In genomic region chr11:65422104-65422632, GRCh38 we compare ENCODE assay signal across 1 cellular context.
TF ChIP-seq lines count a peak whose summit lies in the region.

No MANE protein-coding gene starts in this region.

TF ChIP-seq in K562, 482 proteins besides CTCF, POLR2A, EP300 and RAD21 (continued from another document):
- TF ChIP-seq POLR3G (IDR thresholded peaks at IDR 0.05; ENCODE audit: extremely low read depth, insufficient read length, insufficient replicate concordance) (no peak), ETV1 (tag; conservative IDR thresholded peaks at IDR 0.05; ENCODE audit: low read depth) (peak; percentile 21; the same call in 1 of the 2 replicates), RFX7 (CRISPR knock-in tag; IDR thresholded peaks at IDR 0.05) (no peak), ZNF764 (CRISPR knock-in tag; IDR thresholded peaks at IDR 0.05; ENCODE audit: low read depth) (no peak), MLX (CRISPR knock-in tag; conservative IDR thresholded peaks at IDR 0.05) (peak in 1 of 2 experiments; percentile 50; a peak in 2 of 4 replicates), LEF1 (IDR thresholded peaks at IDR 0.05) (no peak; the same call in 1 of the 2 replicates), ZNF76 (CRISPR knock-in tag; IDR thresholded peaks at IDR 0.05; ENCODE audit: borderline replicate concordance) (0 out of 2 replicates have a peak, but pooled peaks have one; percentile 58), NFIX (CRISPR knock-in tag; IDR thresholded peaks at IDR 0.05; ENCODE audit: low read depth) (no peak), KAT2B (IDR thresholded peaks at IDR 0.05; ENCODE audit: low read depth, low read length) (no peak), ZNF274 (IDR thresholded peaks at IDR 0.05; ENCODE audit: borderline replicate concordance, low read depth, low read length) (no peak), RBFOX2 (IDR thresholded peaks at IDR 0.05; ENCODE audit: low read depth, low read length) (no peak), RERE (CRISPR knock-in tag; IDR thresholded peaks at IDR 0.05; ENCODE audit: borderline replicate concordance) (no peak), DNMT1 (IDR thresholded peaks at IDR 0.05) (no peak), ETS2 (tag; IDR thresholded peaks at IDR 0.05; ENCODE audit: borderline replicate concordance, poor library complexity, severe bottlenecking) (no peak), FIP1L1 (IDR thresholded peaks at IDR 0.05; ENCODE audit: low read depth, low read length, poor library complexity, severe bottlenecking) (peak; percentile 17), TAF9B (IDR thresholded peaks at IDR 0.05; ENCODE audit: partially characterized antibody) (no peak), SRSF9 (IDR thresholded peaks at IDR 0.05; ENCODE audit: borderline replicate concordance, low read depth, low read length) (no peak), PYGO2 (tag; IDR thresholded peaks at IDR 0.05) (no peak), GTF2A2 (tag; IDR thresholded peaks at IDR 0.05) (no peak), NEUROD1 (IDR thresholded peaks at IDR 0.05; ENCODE audit: borderline replicate concordance, low read depth, low read length, partially characterized antibody) (peak; percentile 82), MITF (IDR thresholded peaks at IDR 0.05) (peak; percentile 100), SREBF1 (IDR thresholded peaks at IDR 0.05; ENCODE audit: borderline replicate concordance, low read depth, low read length) (0 out of 2 replicates have a peak, but pooled peaks have one; percentile 73), FOXK2 (conservative IDR thresholded peaks at IDR 0.05 in 1 of 2, IDR thresholded peaks at IDR 0.05 in 1 of 2; ENCODE audit: low read depth in 2 of 2) (peak in 1 of 2 experiments; percentile 60; a peak in 3 of 4 replicates), U2AF1 (optimal IDR thresholded peaks at IDR 0.05; ENCODE audit: low read depth, low read length) (peak; percentile 64), E2F1 (CRISPR knock-in tag; IDR thresholded peaks at IDR 0.05) (peak; percentile 44; the same call in 1 of the 2 replicates), NFRKB (IDR thresholded peaks at IDR 0.05; ENCODE audit: low read depth) (peak; percentile 19; the same call in 1 of the 2 replicates), ELK1 (CRISPR knock-in tag; IDR thresholded peaks at IDR 0.05) (no peak), ERF (CRISPR knock-in tag; IDR thresholded peaks at IDR 0.05) (peak; percentile 92), ZNF717 (CRISPR knock-in tag; IDR thresholded peaks at IDR 0.05) (no peak), ARID1B (IDR thresholded peaks at IDR 0.05) (peak; percentile 64), TEAD1 (CRISPR knock-in tag; IDR thresholded peaks at IDR 0.05) (peak; percentile 87 to 91), BRD4 (IDR thresholded peaks at IDR 0.05) (peak; percentile 90), ZNF707 (CRISPR knock-in tag; conservative IDR thresholded peaks at IDR 0.05) (0 out of 2 replicates have a peak, but pooled peaks have one; percentile 50), ZNF280A (IDR thresholded peaks at IDR 0.05; ENCODE audit: low read depth, partially characterized antibody) (no peak), ZNF12 (CRISPR knock-in tag; IDR thresholded peaks at IDR 0.05) (no peak), ZNF695 (CRISPR knock-in tag; IDR thresholded peaks at IDR 0.05) (no peak), CREB1 (IDR thresholded peaks at IDR 0.05) (peak; percentile 87), CREB1 (CRISPR knock-in tag; IDR thresholded peaks at IDR 0.05) (peak; percentile 92), IRF2 (CRISPR knock-in tag; IDR thresholded peaks at IDR 0.05) (no peak), ZNF77 (CRISPR knock-in tag; IDR thresholded peaks at IDR 0.05) (no peak), ZNF239 (CRISPR knock-in tag; IDR thresholded peaks at IDR 0.05) (peak; percentile 38; the same call in 1 of the 2 replicates), PTTG1 (tag; IDR thresholded peaks at IDR 0.05; ENCODE audit: low read depth) (no peak), XRCC4 (IDR thresholded peaks at IDR 0.05; ENCODE audit: extremely low read depth, insufficient read depth, insufficient read length) (no peak)
- TF ChIP-seq, protein P1, sequence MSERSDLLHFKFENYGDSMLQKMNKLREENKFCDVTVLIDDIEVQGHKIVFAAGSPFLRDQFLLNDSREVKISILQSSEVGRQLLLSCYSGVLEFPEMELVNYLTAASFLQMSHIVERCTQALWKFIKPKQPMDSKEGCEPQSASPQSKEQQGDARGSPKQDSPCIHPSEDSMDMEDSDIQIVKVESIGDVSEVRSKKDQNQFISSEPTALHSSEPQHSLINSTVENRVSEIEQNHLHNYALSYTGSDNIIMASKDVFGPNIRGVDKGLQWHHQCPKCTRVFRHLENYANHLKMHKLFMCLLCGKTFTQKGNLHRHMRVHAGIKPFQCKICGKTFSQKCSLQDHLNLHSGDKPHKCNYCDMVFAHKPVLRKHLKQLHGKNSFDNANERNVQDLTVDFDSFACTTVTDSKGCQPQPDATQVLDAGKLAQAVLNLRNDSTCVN (CRISPR knock-in tag; IDR thresholded peaks at IDR 0.05) = 0 out of 2 replicates have a peak, but pooled peaks have one; percentile 69
- TF ChIP-seq, protein P2, sequence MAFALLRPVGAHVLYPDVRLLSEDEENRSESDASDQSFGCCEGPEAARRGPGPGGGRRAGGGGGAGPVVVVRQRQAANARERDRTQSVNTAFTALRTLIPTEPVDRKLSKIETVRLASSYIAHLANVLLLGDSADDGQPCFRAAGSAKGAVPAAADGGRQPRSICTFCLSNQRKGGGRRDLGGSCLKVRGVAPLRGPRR (CRISPR knock-in tag; IDR thresholded peaks at IDR 0.05) = peak; percentile 75; the same call in 1 of the 2 replicates
- TF ChIP-seq, protein P3, sequence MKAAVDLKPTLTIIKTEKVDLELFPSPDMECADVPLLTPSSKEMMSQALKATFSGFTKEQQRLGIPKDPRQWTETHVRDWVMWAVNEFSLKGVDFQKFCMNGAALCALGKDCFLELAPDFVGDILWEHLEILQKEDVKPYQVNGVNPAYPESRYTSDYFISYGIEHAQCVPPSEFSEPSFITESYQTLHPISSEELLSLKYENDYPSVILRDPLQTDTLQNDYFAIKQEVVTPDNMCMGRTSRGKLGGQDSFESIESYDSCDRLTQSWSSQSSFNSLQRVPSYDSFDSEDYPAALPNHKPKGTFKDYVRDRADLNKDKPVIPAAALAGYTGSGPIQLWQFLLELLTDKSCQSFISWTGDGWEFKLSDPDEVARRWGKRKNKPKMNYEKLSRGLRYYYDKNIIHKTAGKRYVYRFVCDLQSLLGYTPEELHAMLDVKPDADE (conservative IDR thresholded peaks at IDR 0.05; ENCODE audit: control insufficient read depth, low read depth, low read length) = peak; percentile 59; the same call in 1 of the 2 replicates
- TF ChIP-seq, protein P4, sequence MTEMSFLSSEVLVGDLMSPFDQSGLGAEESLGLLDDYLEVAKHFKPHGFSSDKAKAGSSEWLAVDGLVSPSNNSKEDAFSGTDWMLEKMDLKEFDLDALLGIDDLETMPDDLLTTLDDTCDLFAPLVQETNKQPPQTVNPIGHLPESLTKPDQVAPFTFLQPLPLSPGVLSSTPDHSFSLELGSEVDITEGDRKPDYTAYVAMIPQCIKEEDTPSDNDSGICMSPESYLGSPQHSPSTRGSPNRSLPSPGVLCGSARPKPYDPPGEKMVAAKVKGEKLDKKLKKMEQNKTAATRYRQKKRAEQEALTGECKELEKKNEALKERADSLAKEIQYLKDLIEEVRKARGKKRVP (CRISPR knock-in tag; IDR thresholded peaks at IDR 0.05) = peak; percentile 57; the same call in 1 of the 2 replicates
- TF ChIP-seq, protein P5, sequence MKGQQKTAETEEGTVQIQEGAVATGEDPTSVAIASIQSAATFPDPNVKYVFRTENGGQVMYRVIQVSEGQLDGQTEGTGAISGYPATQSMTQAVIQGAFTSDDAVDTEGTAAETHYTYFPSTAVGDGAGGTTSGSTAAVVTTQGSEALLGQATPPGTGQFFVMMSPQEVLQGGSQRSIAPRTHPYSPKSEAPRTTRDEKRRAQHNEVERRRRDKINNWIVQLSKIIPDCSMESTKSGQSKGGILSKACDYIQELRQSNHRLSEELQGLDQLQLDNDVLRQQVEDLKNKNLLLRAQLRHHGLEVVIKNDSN (CRISPR knock-in tag; IDR thresholded peaks at IDR 0.05) = peak; percentile 75
